16 cellular contexts compared by ENCODE assay signal in the genomic region with DNA sequence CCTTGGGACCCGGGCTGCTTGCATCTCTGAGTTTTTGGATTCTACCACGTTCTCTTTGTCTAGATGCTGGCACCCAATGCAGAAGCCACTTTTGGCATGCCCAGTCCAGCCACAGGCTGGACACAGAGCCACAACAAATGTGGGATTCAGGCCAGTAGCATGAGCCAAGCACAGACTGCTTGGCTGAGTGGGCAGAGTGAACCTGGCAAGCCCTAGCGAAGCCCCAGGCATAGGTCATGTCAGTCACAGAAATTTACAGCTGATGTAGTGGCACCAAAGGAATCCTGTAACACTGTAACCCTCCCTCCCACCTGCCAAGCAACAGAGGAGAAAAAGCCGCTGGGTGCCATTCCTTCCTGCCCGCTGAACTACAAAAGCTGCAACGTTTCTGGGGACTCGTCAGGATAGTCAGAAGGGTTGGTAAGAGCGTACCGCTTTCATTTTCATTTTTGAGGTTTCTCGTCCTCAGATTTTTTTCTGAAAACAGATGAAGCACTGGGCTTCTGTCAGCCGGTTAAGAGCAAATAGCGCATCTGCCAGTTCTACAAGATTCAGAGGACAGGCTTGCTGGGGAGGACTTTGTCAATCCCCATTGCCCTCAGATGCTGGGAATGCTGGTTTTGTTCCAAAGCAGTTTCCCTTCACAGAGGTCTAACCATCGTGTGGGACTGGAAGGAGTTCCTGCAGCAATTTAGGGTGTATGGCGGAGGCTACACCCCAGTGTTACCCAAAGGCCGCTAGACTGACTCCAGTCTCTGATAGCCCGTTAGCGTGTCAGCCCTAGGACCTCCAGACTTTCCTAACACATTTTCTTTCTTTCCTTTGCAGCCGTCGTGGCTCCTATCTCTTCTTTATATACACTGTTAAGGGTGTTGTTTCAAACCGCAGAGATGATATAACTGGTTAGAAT.
DNase-seq lines count a peak whose midpoint lies in the region; TF ChIP-seq lines count a peak whose summit lies in the region.
"Had no signal": no experiment of that assay in that cellular context is flagged by ENCODE, and none has a peak within 500 bp of the region (broad histone marks: within the 10 kb centered on the region; RNA-seq: fewer than 3 reads in every experiment).

No MANE protein-coding gene starts in this region.

- intact Hi-C loops in MCF 10A (cut with micrococcal nuclease), result no loop called here

- H3K4me1 ChIP-seq in hepatocyte (ENCODE audit: insufficient read depth), result no peaks in the 10 kb centered on the region

- no peaks in the 10 kb centered on the region for H3K36me3 Mint-ChIP-seq in MCF 10A (ENCODE audit: insufficient read depth, unreplicated experiment)

- H2AFZ ChIP-seq in hepatocyte, result no peak overlapping the region

- H3K4me2 ChIP-seq in hepatocyte, result no peak overlapping the region

- peaks cover 9% of the 10 kb centered on the region for H3K9me3 Mint-ChIP-seq in MCF 10A (ENCODE audit: unreplicated experiment)

- no peaks in the 10 kb centered on the region for H3K27me3 Mint-ChIP-seq in MCF 10A (ENCODE audit: insufficient read depth, unreplicated experiment)

- CTCF ChIA-PET in MCF 10A (lab: Yijun Ruan, JAX), result interaction anchor here (0.6 kb wide), 1 partner anchor 160 kb away, joined by 3 read pairs; no protein-coding TSS in a partner anchor

- H3K79me2 ChIP-seq in hepatocyte, result no peaks in the 10 kb centered on the region

- no TSS peak for BruUV-seq in MCF 10A (replicated peaks; lab: Mats Ljungman, UMichigan)

- no peak overlapping the region for H3K27ac Mint-ChIP-seq in MCF 10A (ENCODE audit: low read depth, unreplicated experiment)

- no peak overlapping the region for H3K27ac ChIP-seq in hepatocyte

- in situ Hi-C loops in G401 (cut with HindIII; ENCODE audit: low sequenced_read_pairs), result no loop called here

- H3K27me3 ChIP-seq in hepatocyte, result no peaks in the 10 kb centered on the region

- peak overlapping the region; percentile 14 for H3K4me3 Mint-ChIP-seq in MCF 10A (ENCODE audit: unreplicated experiment)

- 85% methylated on average over 20 of the region's 20 CpGs for WGBS in hepatocyte (ENCODE audit: low lambda C conversion rate, missing lambda C conversion rate)

- POLR2A ChIA-PET in MCF 10A (lab: Yijun Ruan, JAX), result interaction anchor here (0.6 kb wide), 1 partner anchor 8 kb away, joined by 3 read pairs; no protein-coding TSS in a partner anchor

- no peaks in the 10 kb centered on the region for H3K9me2 ChIP-seq in hepatocyte (replicated peaks; ENCODE audit: insufficient read depth)

- no peak overlapping the region for H3K4me3 ChIP-seq in hepatocyte

- H3K4me1 Mint-ChIP-seq in MCF 10A (ENCODE audit: insufficient read depth, unreplicated experiment), result no peaks in the 10 kb centered on the region

- H4K20me1 ChIP-seq in hepatocyte (ENCODE audit: insufficient read depth, poor library complexity, severe bottlenecking), result no peaks in the 10 kb centered on the region

- DNase-seq in G401 (ENCODE audit: low spot score) (peak; percentile 73), NCI-H446 treated with DMSO at 0.1 percent for 48 hours (lab: John Stamatoyannopoulos, UW) (peak; percentile 36), MCF 10A (ENCODE audit: unreplicated experiment) (no peak), left kidney (ENCODE audit: low read depth, low spot score) (peak; percentile 18), hepatocyte (ENCODE audit: low spot score) (no peak), HT-29 (ENCODE audit: low spot score) (no peak), GM19240 (ENCODE audit: insufficient read length, low spot score) (no peak)
- DNase-seq in activated CD4-positive, alpha-beta T cell treated with anti-CD3 and anti-CD28 coated beads for 1 hour, result no peak
- DNase-seq: 8988T, DMS 273 treated with DMSO at 0.1 percent for 48 hours, EL, KG1, NCI-H1417, NCI-H1930, NCI-H2171 treated with DMSO at 0.1 percent for 48 hours, NCI-H510A had no signal

- no peaks in the 10 kb centered on the region for H3K9me3 ChIP-seq in hepatocyte (ENCODE audit: low read depth)

- TF ChIP-seq CTCF in MCF 10A (IDR thresholded peaks at IDR 0.05; ENCODE audit: unreplicated experiment), result no peak
- no peak for TF ChIP-seq CTCF in hepatocyte (IDR thresholded peaks at IDR 0.05; ENCODE audit: poor library complexity)

- H3K36me3 ChIP-seq in hepatocyte (replicated peaks; ENCODE audit: insufficient read depth, low read depth), result no peaks in the 10 kb centered on the region

Comparison
In these comparisons a context has a peak if more than half of its experiments do, and no peak if none do; other contexts are left out.
1. DNase-seq: peak in G401 (single experiment), NCI-H446 treated with DMSO at 0.1 percent for 48 hours (single experiment) and left kidney (single experiment); none in MCF 10A (single experiment), hepatocyte (single experiment), HT-29 (single experiment), activated CD4-positive, alpha-beta T cell treated with anti-CD3 and anti-CD28 coated beads for 1 hour (single experiment) and GM19240 (single experiment).